In the genomic region with DNA sequence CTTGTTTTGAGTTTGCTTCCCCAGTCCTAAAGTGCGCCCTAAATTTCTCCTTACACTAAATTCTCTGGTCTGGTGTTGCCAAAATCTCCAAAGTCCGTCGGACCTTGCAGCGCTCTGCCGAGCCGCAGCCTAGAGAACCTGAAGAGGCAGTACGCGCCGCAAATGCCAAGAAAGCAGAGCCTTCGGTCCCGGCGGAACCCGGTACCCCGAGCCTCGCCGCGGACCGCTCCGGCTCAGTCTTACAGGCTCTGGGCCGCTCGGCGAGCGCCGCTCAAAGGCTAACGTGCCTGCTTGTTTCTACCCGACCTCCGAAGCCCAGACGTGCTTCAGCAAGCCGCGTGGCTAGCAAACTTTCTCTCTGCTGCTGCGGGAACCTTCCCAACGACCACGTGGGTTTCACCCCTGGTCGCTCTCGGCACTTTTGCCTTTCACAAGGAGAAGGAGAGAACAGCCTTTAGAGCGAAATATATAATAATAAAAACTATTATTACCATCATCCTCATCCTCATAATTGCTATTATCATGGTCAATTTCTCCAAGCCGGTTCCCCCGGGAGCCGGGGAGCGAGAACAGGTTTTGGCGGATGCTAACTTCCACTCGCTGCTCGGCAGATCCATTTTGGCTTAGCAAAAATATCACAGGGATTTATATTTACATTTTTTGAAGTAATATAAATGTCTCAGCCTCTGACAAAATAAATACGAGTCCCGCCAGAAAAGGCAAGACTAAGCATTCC, we compare ENCODE assay signal across 15 cellular contexts. TPM values are rescaled to one million over a fixed set of nuclear protein-coding genes. Genes with fewer than 3 reads are reported as not detected.
DNase-seq lines count a peak whose midpoint lies in the region; ATAC-seq and TF ChIP-seq lines count a peak whose summit lies in the region.
"Had no signal": no experiment of that assay in that cellular context is flagged by ENCODE, and none has a peak within 500 bp of the region (broad histone marks: within the 10 kb centered on the region; RNA-seq: fewer than 3 reads in every experiment).

No MANE protein-coding gene starts in this region.

- TF ChIP-seq CTCF in CD14-positive monocyte (IDR thresholded peaks at IDR 0.05) (no peak), foreskin keratinocyte (conservative IDR thresholded peaks at IDR 0.05) (no peak), osteoblast (IDR thresholded peaks at IDR 0.05; ENCODE audit: extremely low read depth, low read depth, low read length) (no peak), RWPE1 (conservative IDR thresholded peaks at IDR 0.05; ENCODE audit: low read depth) (no peak), PC-9 (conservative IDR thresholded peaks at IDR 0.05) (no peak)

- DNase-seq in CD14-positive monocyte (ENCODE audit: low spot score) (no peak), MG63 (peak; percentile 38), foreskin keratinocyte (no peak), osteoblast (ENCODE audit: insufficient read length, low spot score, missing footprints) (peak; percentile 44), HuH-7 (ENCODE audit: low spot score) (no peak), RWPE1 (ENCODE audit: low spot score) (no peak), CD1c-positive myeloid dendritic cell (ENCODE audit: extremely low spot score) (no peak), PC-9 (no peak)
- DNase-seq: NCI-H1048, NCI-H446 had no signal

- peak overlapping the region; percentile 70 to 96 for H3K4me3 Mint-ChIP-seq in CD14-positive monocyte
- H3K4me3 Mint-ChIP-seq: activated naive CD8-positive, alpha-beta T cell; stimulated activated naive CD8-positive, alpha-beta T cell treated with anti-CD3 and anti-CD28 coated beads, Interleukin-15, Interleukin-2, amounts not matched to agents 100 ng/mL and 50 ng/mL, for 24 hours had no signal

- H3K4me2 ChIP-seq in osteoblast (ENCODE audit: insufficient read depth, low read length): no peak overlapping the region
- no peak overlapping the region for H3K4me2 ChIP-seq in PC-9

- H4K20me1 ChIP-seq in osteoblast (ENCODE audit: insufficient read depth, low read length): no peaks in the 10 kb centered on the region
- H4K20me1 ChIP-seq in PC-9 (ENCODE audit: insufficient read depth): no peaks in the 10 kb centered on the region

- peaks cover 0 to 35% (median 29%) of the 10 kb centered on the region in 7 donors for H3K9me3 Mint-ChIP-seq in CD14-positive monocyte

- intact Hi-C loops in CD14-positive monocyte (cut with micrococcal nuclease) (no loop called here), PC-9 (cut with micrococcal nuclease; ENCODE audit: unreplicated experiment) (no loop called here)

- no peak overlapping the region for H3K27ac ChIP-seq in foreskin keratinocyte
- no peak overlapping the region for H3K27ac ChIP-seq in osteoblast (ENCODE audit: low read depth, low read length)
- no peak overlapping the region for H3K27ac ChIP-seq in RWPE1
- no peak overlapping the region for H3K27ac ChIP-seq in PC-9

- H2AFZ ChIP-seq in osteoblast (ENCODE audit: low read length) (no peak overlapping the region), PC-9 (no peak overlapping the region)

- H3K4me3 ChIP-seq in MG63: peak overlapping the region; percentile 19
- H3K4me3 ChIP-seq in osteoblast (ENCODE audit: insufficient read depth, low read length): no peak overlapping the region
- no peak overlapping the region for H3K4me3 ChIP-seq in PC-9

- peaks cover 42% of the 10 kb centered on the region for H3K4me1 Mint-ChIP-seq in CD14-positive monocyte

- no peak overlapping the region for H3K27ac Mint-ChIP-seq in CD14-positive monocyte
- H3K27ac Mint-ChIP-seq: activated naive CD8-positive, alpha-beta T cell; stimulated activated naive CD8-positive, alpha-beta T cell treated with anti-CD3 and anti-CD28 coated beads, Interleukin-15, Interleukin-2, amounts not matched to agents 100 ng/mL and 50 ng/mL, for 24 hours had no signal

- no peaks in the 10 kb centered on the region for H3K9me3 ChIP-seq in MG63
- H3K9me3 ChIP-seq in osteoblast (ENCODE audit: low read depth, low read length): peaks cover 3% of the 10 kb centered on the region
- no peaks in the 10 kb centered on the region for H3K9me3 ChIP-seq in PC-9 (ENCODE audit: insufficient read depth, low read depth)

- POLR2A ChIA-PET in RWPE1 (lab: Yijun Ruan, JAX; ENCODE audit: low non-redundant PET) (no interaction called here), PC-9 (lab: Charles Lee; ENCODE audit: unreplicated experiment) (no interaction called here)

- H3K4me1 ChIP-seq in foreskin keratinocyte (no peaks in the 10 kb centered on the region), osteoblast (ENCODE audit: insufficient read depth, low read length) (no peaks in the 10 kb centered on the region), PC-9 (replicated peaks; ENCODE audit: insufficient read depth) (no peaks in the 10 kb centered on the region)

- H3K79me2 ChIP-seq in osteoblast (ENCODE audit: insufficient read depth, low read length) (no peaks in the 10 kb centered on the region), PC-9 (ENCODE audit: low read depth) (no peaks in the 10 kb centered on the region)

- H3K27me3 Mint-ChIP-seq in CD14-positive monocyte (ENCODE audit: low read depth in 3 of 3): peaks cover 53 to 81% (median 80%) of the 10 kb centered on the region in 3 donors

- H3K27me3 ChIP-seq in MG63 (peaks cover 3% of the 10 kb centered on the region), foreskin keratinocyte (peaks cover 72% of the 10 kb centered on the region), osteoblast (ENCODE audit: insufficient read depth, low read length) (peaks cover 60% of the 10 kb centered on the region), PC-9 (ENCODE audit: insufficient read depth, low read depth) (no peaks in the 10 kb centered on the region)

- ATAC-seq in foreskin keratinocyte: peak; percentile 12
- ATAC-seq: sciatic nerve had no signal

- CTCF ChIA-PET in RWPE1 (lab: Yijun Ruan, JAX) (no interaction called here), PC-9 (lab: Charles Lee) (no interaction called here)

- peaks cover 10 to 11% of the 10 kb centered on the region in 2 donors for H3K36me3 Mint-ChIP-seq in CD14-positive monocyte
- H3K36me3 Mint-ChIP-seq: activated naive CD8-positive, alpha-beta T cell had no signal

- H3K9me2 ChIP-seq in PC-9 (ENCODE audit: insufficient read depth): no peaks in the 10 kb centered on the region

- H3F3A ChIP-seq in PC-9 (ENCODE audit: insufficient read depth, low read depth): no peaks in the 10 kb centered on the region

- no peaks in the 10 kb centered on the region for H3K36me3 ChIP-seq in MG63
- no peaks in the 10 kb centered on the region for H3K36me3 ChIP-seq in osteoblast (ENCODE audit: insufficient read depth, low read length)
- no peaks in the 10 kb centered on the region for H3K36me3 ChIP-seq in PC-9 (ENCODE audit: low read depth)

- BruUV-seq in PC-9 (replicated peaks; lab: Mats Ljungman, UMichigan): no TSS peak

RNA-seq across cellular contexts. Expression of gene HTR2C, which starts 2.2 kb away (rescaled TPM):
- polyA plus RNA-seq in CD14-positive monocyte (not detected), foreskin keratinocyte (not detected in 2 replicates)
- not detected in 2 replicates for total RNA-seq in MG63 (2014; rRNA removed; shearing (Covaris generic); ENCODE audit: low replicate concordance)
- total RNA-seq in foreskin keratinocyte (not detected in 2 replicates), osteoblast (not detected in 2 replicates), PC-9 (2021) (0.28 and 0.33 TPM in 2 replicates)
- total RNA-seq: HT1080, myocyte had no signal

Comparison
In these comparisons a context has a peak if more than half of its experiments do, and no peak if none do; other contexts are left out.
1. DNase-seq: peak in MG63 (single experiment) and osteoblast (single experiment); none in CD14-positive monocyte (single experiment), foreskin keratinocyte (0 of 2), HuH-7 (single experiment), RWPE1 (single experiment), CD1c-positive myeloid dendritic cell (single experiment) and PC-9 (0 of 2).